ENCODE assay signal across 8 cellular contexts in the genomic region with DNA sequence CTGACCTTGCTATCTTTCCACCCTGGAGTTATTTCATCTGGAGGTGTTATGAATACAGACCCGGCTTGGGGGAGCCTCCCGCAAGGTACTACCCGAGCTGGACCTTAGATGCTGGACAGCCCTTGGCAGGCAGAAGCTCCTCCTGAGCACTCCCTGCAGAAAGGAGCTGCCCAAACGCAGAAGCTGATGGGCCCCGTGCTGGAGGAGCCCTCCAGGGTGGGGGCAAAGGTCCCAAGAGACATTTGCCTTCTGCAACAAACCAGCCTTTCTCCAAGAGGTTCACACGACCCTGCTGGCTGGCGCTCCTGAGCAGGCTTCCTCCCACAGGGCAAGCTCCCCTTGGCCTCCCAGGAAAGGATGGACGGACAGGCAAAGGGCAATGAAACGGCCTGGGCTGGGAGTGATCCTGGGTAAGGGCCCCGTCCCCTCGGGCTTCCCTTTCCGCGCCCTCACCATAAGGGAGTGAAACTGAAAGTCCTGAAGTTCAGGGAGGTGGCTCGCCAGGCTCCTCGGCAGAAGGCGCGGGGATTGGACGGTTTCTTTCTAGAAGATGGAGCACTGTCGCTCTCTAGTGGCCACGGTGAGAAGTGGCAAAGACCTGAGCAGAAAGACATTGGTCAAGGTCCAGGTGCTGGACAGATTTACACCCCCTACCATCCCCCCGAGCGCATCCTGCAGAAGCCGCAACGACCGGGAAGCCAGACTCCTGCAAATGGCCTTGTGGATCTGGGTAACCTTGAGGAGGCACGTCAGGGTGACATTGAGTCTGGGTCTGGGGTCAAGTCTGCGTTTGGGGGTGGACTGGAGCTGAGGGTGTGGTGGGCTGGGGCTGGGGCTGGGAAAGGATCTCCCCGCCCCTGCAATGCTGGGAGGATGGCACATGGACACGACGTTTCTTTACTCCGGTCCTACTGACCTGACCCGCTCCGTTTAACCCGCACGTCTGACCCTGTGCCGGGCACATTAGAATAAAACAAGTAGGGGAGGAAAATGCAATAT. TPM values are rescaled to one million over a fixed set of nuclear protein-coding genes. Genes with fewer than 3 reads are reported as not detected.
A peak's percentile ranks its signal among the peaks of the same experiment; 100 is the strongest.
DNase-seq lines count a peak whose midpoint lies in the region; ATAC-seq and TF ChIP-seq lines count a peak whose summit lies in the region.

No MANE protein-coding gene starts in this region.

- ATAC-seq in HG02970 (IDR thresholded peaks at IDR 0.05; ENCODE audit: low FRiP score, unreplicated experiment) (peak; percentile 68), GM19328 (IDR thresholded peaks at IDR 0.05; ENCODE audit: unreplicated experiment) (no peak)

- peak; percentile 91 for TF ChIP-seq CTCF in brain microvascular endothelial cell (IDR thresholded peaks at IDR 0.05; ENCODE audit: low read depth, low read length, missing control alignments)

- peaks cover 2% of the 10 kb centered on the region for H3K9me3 ChIP-seq in iPS-18c (ENCODE audit: control insufficient read depth, insufficient read depth, low read length)
- no peaks in the 10 kb centered on the region for H3K9me3 ChIP-seq in skeletal muscle satellite cell (replicated peaks; ENCODE audit: low read length)

- in situ Hi-C loops in brain microvascular endothelial cell (cut with HindIII; ENCODE audit: low pct_ligation_motif_present, low sequenced_read_pairs) = no loop called here

- DNase-seq in NCI-H2107 (lab: John Stamatoyannopoulos, UW) = peak; percentile 50
- DNase-seq in UCSD-AML1 (lab: John Stamatoyannopoulos, UW; ENCODE audit: unreplicated experiment) = peak; percentile 80
- peak; percentile 68 for DNase-seq in brain microvascular endothelial cell

- H3K4me2 ChIP-seq in skeletal muscle satellite cell (ENCODE audit: low read length) = peak overlapping the region; percentile 93

- H3K36me3 ChIP-seq in brain microvascular endothelial cell (replicated peaks) (no peaks in the 10 kb centered on the region), skeletal muscle satellite cell (ENCODE audit: insufficient read depth, low read length) (no peaks in the 10 kb centered on the region)

- H3K4me3 ChIP-seq in brain microvascular endothelial cell (ENCODE audit: low read depth, low read length) = peak overlapping the region; percentile 69
- H3K4me3 ChIP-seq in iPS-18c (ENCODE audit: insufficient read depth, low read depth, low read length) = peak overlapping the region; percentile 34; the same call in 1 of the 2 replicates
- H3K4me3 ChIP-seq in skeletal muscle satellite cell (ENCODE audit: low read length) = peak overlapping the region; percentile 85

- peak overlapping the region; percentile 76 for H3K9ac ChIP-seq in skeletal muscle satellite cell (ENCODE audit: low read depth, low read length)

- no peak overlapping the region for H3K27ac ChIP-seq in brain microvascular endothelial cell

- peak; percentile 25 for TF ChIP-seq POLR2A in GM15510 (IDR thresholded peaks at IDR 0.05; ENCODE audit: borderline replicate concordance, extremely low read depth, insufficient read length)

- H3K27me3 ChIP-seq in brain microvascular endothelial cell (replicated peaks) (peaks cover 26% of the 10 kb centered on the region), skeletal muscle satellite cell (ENCODE audit: control insufficient read depth, insufficient read depth, low read length) (peaks cover 19% of the 10 kb centered on the region)

- peaks cover 7% of the 10 kb centered on the region for H3K4me1 ChIP-seq in skeletal muscle satellite cell (ENCODE audit: control insufficient read depth, insufficient read depth, low read length)

RNA-seq across cellular contexts. Expression of a gene that starts 56.4 kb away (rescaled TPM):
- total RNA-seq in skeletal muscle satellite cell (2012; rRNA removed) = 0.22 and 0.25 TPM in 2 replicates

Comparison
In these comparisons a context has a peak if more than half of its experiments do, and no peak if none do; other contexts are left out.
1. H3K4me3 ChIP-seq: peak in every context shown above with its lines; median percentile 85 in skeletal muscle satellite cell; 69 in brain microvascular endothelial cell; 34 in iPS-18c.